Comparison of ENCODE assay signal across 1 cellular context in genomic region chr17:69654981-69655581, GRCh38.
A peak's percentile ranks its signal among the peaks of the same experiment; 100 is the strongest.
TF ChIP-seq lines count a peak whose summit lies in the region.

No MANE protein-coding gene starts in this region.

TF ChIP-seq in SK-N-SH treated with all-trans-retinoic acid at 6 μM for 48 hours, 23 proteins besides CTCF, POLR2A, EP300 and RAD21 (continued from another document):
- no peak for TF ChIP-seq CSRNP3 (CRISPR knock-in tag; IDR thresholded peaks at IDR 0.05)
- peak; percentile 85; the same call in 1 of the 2 replicates for TF ChIP-seq ZC3H10 (CRISPR knock-in tag; IDR thresholded peaks at IDR 0.05)
- TF ChIP-seq PATZ1 (CRISPR knock-in tag; IDR thresholded peaks at IDR 0.05; ENCODE audit: borderline replicate concordance) = peak; percentile 87; the same call in 1 of the 2 replicates
- TF ChIP-seq ZFP30 (CRISPR knock-in tag; IDR thresholded peaks at IDR 0.05) = no peak
- TF ChIP-seq ZNF70 (CRISPR knock-in tag; IDR thresholded peaks at IDR 0.05) = no peak
